8 cellular contexts compared by ENCODE assay signal in the genomic region with DNA sequence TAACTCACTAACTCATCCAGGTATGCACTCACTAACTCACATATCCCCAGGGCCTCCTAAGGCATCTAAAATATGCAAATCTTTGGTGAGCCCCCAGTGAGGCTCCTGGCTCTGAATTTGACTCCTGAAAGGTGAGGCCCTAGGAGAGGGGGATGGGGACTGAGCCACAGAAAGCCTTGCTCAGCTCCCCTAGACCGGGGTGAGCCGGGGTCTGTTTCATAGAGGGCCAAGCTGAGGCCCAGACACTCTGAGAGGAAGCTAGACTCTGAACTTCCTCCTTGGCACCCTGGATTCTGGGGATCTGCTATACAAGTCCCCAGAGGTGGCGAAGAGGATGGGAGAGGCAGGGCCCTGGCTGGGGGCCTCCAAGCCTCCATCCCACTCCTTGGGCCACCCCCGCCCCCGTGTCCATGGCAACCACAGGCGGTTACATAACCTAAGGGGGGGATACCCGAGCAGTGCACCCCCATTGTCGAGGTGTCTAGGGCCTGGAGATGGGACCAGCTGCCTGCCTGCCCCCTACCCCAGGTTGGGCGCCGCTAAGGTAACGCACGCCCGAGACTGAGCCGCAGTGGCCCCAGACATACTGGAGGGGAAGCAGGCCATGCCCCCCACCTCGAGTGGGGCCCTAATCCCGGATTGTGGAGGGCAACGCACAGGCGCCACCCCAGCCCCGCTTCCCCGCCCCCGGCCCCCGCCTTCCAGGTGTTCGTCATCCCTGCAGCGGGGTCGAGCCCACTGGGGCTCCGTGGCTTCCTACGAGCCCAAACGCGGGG. TPM values are rescaled to one million over a fixed set of nuclear protein-coding genes. Genes with fewer than 3 reads are reported as not detected.
DNase-seq lines count a peak whose midpoint lies in the region; ATAC-seq and TF ChIP-seq lines count a peak whose summit lies in the region.

No MANE protein-coding gene starts in this region.

- peaks cover 21% of the 10 kb centered on the region for H3K36me3 ChIP-seq in left ventricle myocardium inferior
- no peaks in the 10 kb centered on the region for H3K36me3 ChIP-seq in rectal smooth muscle tissue (ENCODE audit: control insufficient read depth, insufficient read depth, low read length)

- H3K4me1 Mint-ChIP-seq in activated B cell treated with CpG ODN at 0.5 μM for 24 hours, result peaks cover 33% of the 10 kb centered on the region

- H3K4me1 ChIP-seq in left ventricle myocardium inferior (peaks cover 53% of the 10 kb centered on the region), foreskin keratinocyte (peaks cover 8% of the 10 kb centered on the region), rectal smooth muscle tissue (ENCODE audit: control insufficient read depth, insufficient read depth, low read length) (peaks cover 16% of the 10 kb centered on the region)

- H3K27me3 ChIP-seq in left ventricle myocardium inferior (ENCODE audit: low read depth), result no peaks in the 10 kb centered on the region
- H3K27me3 ChIP-seq in foreskin keratinocyte, result no peaks in the 10 kb centered on the region
- no peaks in the 10 kb centered on the region for H3K27me3 ChIP-seq in rectal smooth muscle tissue (ENCODE audit: control insufficient read depth, insufficient read depth, low read length)

- intact Hi-C loops in left ventricle myocardium inferior (cut with micrococcal nuclease) (no loop called here), Right ventricle myocardium superior (cut with DNase I) (no loop called here), activated B cell treated with CpG ODN at 0.5 μM for 24 hours (cut with micrococcal nuclease) (loop anchor here (10.0 kb wide), 1 partner anchor 408 kb away; no protein-coding TSS in a partner anchor)

- H3K4me3 ChIP-seq in left ventricle myocardium inferior, result peak overlapping the region; percentile 92
- peak overlapping the region; percentile 79 for H3K4me3 ChIP-seq in rectal smooth muscle tissue (ENCODE audit: low read length)

- no peaks in the 10 kb centered on the region for H3K27me3 Mint-ChIP-seq in activated B cell treated with CpG ODN at 0.5 μM for 24 hours

- no peak for TF ChIP-seq CTCF in left ventricle myocardium inferior (IDR thresholded peaks at IDR 0.05; ENCODE audit: borderline replicate concordance)
- TF ChIP-seq CTCF in activated B cell treated with CpG ODN at 0.5 μM for 24 hours (IDR thresholded peaks at IDR 0.05), result no peak
- no peak for TF ChIP-seq CTCF in foreskin keratinocyte (conservative IDR thresholded peaks at IDR 0.05)

- H3K9ac ChIP-seq in rectal smooth muscle tissue (ENCODE audit: low read length), result peak overlapping the region; percentile 34

- H3K9me3 Mint-ChIP-seq in activated B cell treated with CpG ODN at 0.5 μM for 24 hours, result no peaks in the 10 kb centered on the region

- ATAC-seq in Right ventricle myocardium superior (ENCODE audit: poor library complexity) (no peak), activated B cell treated with CpG ODN at 0.5 μM for 24 hours (ENCODE audit: low read depth) (no peak), foreskin keratinocyte (peak; percentile 0), HG02981 (IDR thresholded peaks at IDR 0.05; ENCODE audit: unreplicated experiment) (no peak)

- H3K9me3 ChIP-seq in left ventricle myocardium inferior (replicated peaks), result peaks cover 7% of the 10 kb centered on the region

- peaks cover 11% of the 10 kb centered on the region for H3K36me3 Mint-ChIP-seq in activated B cell treated with CpG ODN at 0.5 μM for 24 hours (ENCODE audit: low read depth)

- POLR2A ChIA-PET in activated B cell treated with CpG ODN at 0.5 μM for 24 hours (lab: Charles Lee), result interaction anchor here (0.7 to 1.6 kb wide), 7 partner anchors 11 to 1881 kb away, joined by 3 to 6 read pairs (median 3); a partner anchor contains a TSS

- H3K27ac ChIP-seq in left ventricle myocardium inferior (replicated peaks) (peak overlapping the region; percentile 98), foreskin keratinocyte (no peak overlapping the region), rectal smooth muscle tissue (ENCODE audit: low read depth, low read length) (peak overlapping the region; percentile 65)

- CTCF ChIA-PET in activated B cell treated with CpG ODN at 0.5 μM for 24 hours (lab: Charles Lee), result interaction anchor here (1.4 to 2.2 kb wide), 2 partner anchors 10 to 21 kb away, joined by 3 to 12 read pairs; no protein-coding TSS in a partner anchor

- no peak for DNase-seq in left ventricle myocardium inferior
- no peak for DNase-seq in Right ventricle myocardium superior
- DNase-seq in activated B cell treated with CpG ODN at 0.5 μM for 24 hours, result no peak
- DNase-seq in foreskin keratinocyte, result no peak
- no peak for DNase-seq in NCI-H1436 (lab: John Stamatoyannopoulos, UW)
- no peak for DNase-seq in GM19238 (ENCODE audit: insufficient read length, low spot score)

- H3K27ac Mint-ChIP-seq in activated B cell treated with CpG ODN at 0.5 μM for 24 hours, result no peak overlapping the region

- H3K4me3 Mint-ChIP-seq in activated B cell treated with CpG ODN at 0.5 μM for 24 hours, result peak overlapping the region; percentile 77

RNA-seq across cellular contexts. Expression of a gene that starts 0.6 kb away (rescaled TPM):
- total RNA-seq in left ventricle myocardium inferior (11.7 TPM), Right ventricle myocardium superior (12.2 TPM), activated B cell treated with CpG ODN at 0.5 μM for 24 hours (5.4 and 6.6 TPM in 2 replicates), foreskin keratinocyte (12.6 and 16.0 TPM in 2 replicates)
- 14.4 and 17.6 TPM in 2 replicates for polyA plus RNA-seq in foreskin keratinocyte

RNA-seq across cellular contexts. Expression of a gene that starts 3.1 kb away (rescaled TPM):
- 206 TPM for total RNA-seq in left ventricle myocardium inferior
- total RNA-seq in Right ventricle myocardium superior, result 224 TPM
- 38.2 and 46.1 TPM in 2 replicates for total RNA-seq in activated B cell treated with CpG ODN at 0.5 μM for 24 hours
- 38.8 and 43.6 TPM in 2 replicates for total RNA-seq in foreskin keratinocyte
- polyA plus RNA-seq in foreskin keratinocyte, result 99.8 and 114 TPM in 2 replicates

RNA-seq across cellular contexts. Expression of a gene that starts 6.8 kb away (rescaled TPM):
- total RNA-seq in left ventricle myocardium inferior (35.7 TPM), Right ventricle myocardium superior (27.4 TPM), activated B cell treated with CpG ODN at 0.5 μM for 24 hours (31.1 and 31.7 TPM in 2 replicates), foreskin keratinocyte (54.7 and 59.1 TPM in 2 replicates)
- polyA plus RNA-seq in foreskin keratinocyte, result 76.4 and 78.6 TPM in 2 replicates

RNA-seq across cellular contexts. Expression of a gene that starts 20.9 kb away (rescaled TPM):
- total RNA-seq in left ventricle myocardium inferior (0.11 TPM), Right ventricle myocardium superior (0.13 TPM), activated B cell treated with CpG ODN at 0.5 μM for 24 hours (7.9 and 9.1 TPM in 2 replicates), foreskin keratinocyte (2.1 and 2.7 TPM in 2 replicates)
- 1.9 and 2.6 TPM in 2 replicates for polyA plus RNA-seq in foreskin keratinocyte

RNA-seq across cellular contexts. Expression of a gene that starts 32.1 kb away (rescaled TPM):
- total RNA-seq in left ventricle myocardium inferior (6.8 TPM), Right ventricle myocardium superior (8.3 TPM), activated B cell treated with CpG ODN at 0.5 μM for 24 hours (2.1 and 2.2 TPM in 2 replicates), foreskin keratinocyte (2.1 and 2.9 TPM in 2 replicates)
- polyA plus RNA-seq in foreskin keratinocyte, result 1.2 and 1.4 TPM in 2 replicates
